In genomic region chr11:86244063-86244521, GRCh38 we compare ENCODE assay signal across 8 cellular contexts. TPM values are rescaled to one million over a fixed set of nuclear protein-coding genes. Genes with fewer than 3 reads are reported as not detected.
A peak's percentile ranks its signal among the peaks of the same experiment; 100 is the strongest.
DNase-seq lines count a peak whose midpoint lies in the region; ATAC-seq and TF ChIP-seq lines count a peak whose summit lies in the region.

No MANE protein-coding gene starts in this region.

- no peaks in the 10 kb centered on the region for H3K9me3 ChIP-seq in neuron (ENCODE audit: low read length)
- no peaks in the 10 kb centered on the region for H3K9me3 ChIP-seq in suprapubic skin

- 1% methylated on average over 18 of the region's 18 CpGs for WGBS in suprapubic skin

- no peak for TF ChIP-seq CTCF in GM06990 (IDR thresholded peaks at IDR 0.05; ENCODE audit: insufficient read depth, low read length, poor library complexity, severe bottlenecking)
- no peak for TF ChIP-seq CTCF in fibroblast of villous mesenchyme (IDR thresholded peaks at IDR 0.05; ENCODE audit: insufficient read depth, low read depth, low read length)
- TF ChIP-seq CTCF in suprapubic skin (IDR thresholded peaks at IDR 0.05), result no peak

- H3K27me3 ChIP-seq in GM06990 (replicated peaks; ENCODE audit: control insufficient read depth, insufficient read depth, low read length), result no peaks in the 10 kb centered on the region
- no peaks in the 10 kb centered on the region for H3K27me3 ChIP-seq in neuron (ENCODE audit: insufficient read depth, low read length)
- no peaks in the 10 kb centered on the region for H3K27me3 ChIP-seq in suprapubic skin

- H2AFZ ChIP-seq in neuron (ENCODE audit: low read depth, low read length), result peak overlapping the region; percentile 66

- peak; percentile 56 for ATAC-seq in HG02588 (IDR thresholded peaks at IDR 0.05; ENCODE audit: unreplicated experiment)

- DNase-seq in 8988T (peak; percentile 56), GM06990 (ENCODE audit: extremely low read depth, insufficient read length) (peak; percentile 89), NCI-H2227 (lab: John Stamatoyannopoulos, UW; ENCODE audit: unreplicated experiment) (peak; percentile 90), activated T-helper 1 cell treated with Interleukin-2 at 50 U/mL for 16 hours (ENCODE audit: low read depth) (peak; percentile 79), fibroblast of villous mesenchyme (ENCODE audit: low read depth) (no peak), suprapubic skin (ENCODE audit: low spot score in 2 of 2) (peak; percentile 93)

- TF ChIP-seq EP300 in suprapubic skin (IDR thresholded peaks at IDR 0.05), result no peak

- H3K4me3 ChIP-seq in GM06990 (replicated peaks; ENCODE audit: low read depth, low read length), result peak overlapping the region; percentile 100
- H3K4me3 ChIP-seq in fibroblast of villous mesenchyme (ENCODE audit: low read depth, low read length), result peak overlapping the region; percentile 93
- H3K4me3 ChIP-seq in neuron (ENCODE audit: low read length), result peak overlapping the region; percentile 70
- peak overlapping the region; percentile 94 for H3K4me3 ChIP-seq in suprapubic skin

- TF ChIP-seq POLR2A in suprapubic skin (IDR thresholded peaks at IDR 0.05), result no peak

- H3K27ac ChIP-seq in suprapubic skin, result peak overlapping the region; percentile 99

- no peaks in the 10 kb centered on the region for H3K36me3 ChIP-seq in GM06990 (ENCODE audit: control insufficient read depth, insufficient read depth, low read length)
- no peaks in the 10 kb centered on the region for H3K36me3 ChIP-seq in neuron (ENCODE audit: insufficient read depth, low read length)
- H3K36me3 ChIP-seq in suprapubic skin, result no peaks in the 10 kb centered on the region

- peaks cover 19% of the 10 kb centered on the region for H3K4me1 ChIP-seq in neuron (ENCODE audit: insufficient read depth, low read length)
- peaks cover 37% of the 10 kb centered on the region for H3K4me1 ChIP-seq in suprapubic skin

RNA-seq across cellular contexts. Expression of gene EED, which starts 0.5 kb away (rescaled TPM):
- 15.5 and 25.9 TPM in 2 replicates for total RNA-seq in fibroblast of villous mesenchyme
- total RNA-seq in suprapubic skin, result 10 to 100 TPM; 11.9 to 39.3 (median 15.1) TPM

RNA-seq across cellular contexts. Expression of gene HIKESHI, which starts 57.9 kb away (rescaled TPM):
- total RNA-seq in fibroblast of villous mesenchyme (74.4 and 101 TPM in 2 replicates), suprapubic skin (10 to 100 TPM; 20.7 to 34.4 (median 29.3) TPM)
